In genomic region chr18:22552899-22553460, GRCh38 we compare ENCODE assay signal across 15 cellular contexts.
A peak's percentile ranks its signal among the peaks of the same experiment; 100 is the strongest.
DNase-seq lines count a peak whose midpoint lies in the region; ATAC-seq, FAIRE-seq and TF ChIP-seq lines count a peak whose summit lies in the region.
"Had no signal": no experiment of that assay in that cellular context is flagged by ENCODE, and none has a peak within 500 bp of the region (broad histone marks: within the 10 kb centered on the region; RNA-seq: fewer than 3 reads in every experiment).

No MANE protein-coding gene starts in this region.

- H3K9ac ChIP-seq in K562 (ENCODE audit: insufficient read depth in 1 of 2, low read depth in 2 of 2, low read length in 2 of 2), result no peak overlapping the region
- no peak overlapping the region for H3K9ac ChIP-seq in keratinocyte (ENCODE audit: control insufficient read depth, extremely low read depth, insufficient read depth, low read length)

- intact Hi-C loops in K562 (cut with micrococcal nuclease), result loop anchor here (10.0 kb wide), 1 partner anchor 138 kb away; the partner anchor contains the start of gene CTAGE1
- intact Hi-C loops in aorta (cut with DNase I), result no loop called here

- no peaks in the 10 kb centered on the region for H4K20me1 ChIP-seq in K562 (replicated peaks; ENCODE audit: control insufficient read depth, insufficient read depth, low read length)
- H4K20me1 ChIP-seq in keratinocyte (ENCODE audit: control insufficient read depth, extremely low read depth, insufficient read depth, low read length), result no peaks in the 10 kb centered on the region

- FAIRE-seq in K562 (lab: Jason Lieb, UNC), result peak; percentile 51
- no peak for FAIRE-seq in keratinocyte (lab: Jason Lieb, UNC)

- H3K27ac ChIP-seq in K562 (ENCODE audit: extremely low read depth, low read depth, low read length), result no peak overlapping the region
- H3K27ac ChIP-seq in keratinocyte (ENCODE audit: control insufficient read depth, insufficient read depth, low read length), result peak overlapping the region; percentile 79
- H3K27ac ChIP-seq in aorta (ENCODE audit: low read depth in 1 of 2, low read length in 2 of 2), result no peak overlapping the region
- H3K27ac ChIP-seq in upper lobe of left lung, result no peak overlapping the region

- H2AFZ ChIP-seq in K562 (ENCODE audit: low read depth, low read length) (no peak overlapping the region), keratinocyte (ENCODE audit: control insufficient read depth, low read length) (no peak overlapping the region)

- no peak for TF ChIP-seq CTCF in NB4 (IDR thresholded peaks at IDR 0.05; ENCODE audit: low read depth, low read length)
- TF ChIP-seq CTCF in K562 (IDR thresholded peaks at IDR 0.05 in 2 of 3, conservative IDR thresholded peaks at IDR 0.05 in 1 of 3; ENCODE audit: insufficient read depth in 2 of 3, low read depth in 1 of 3, low read length in 3 of 3), result no peak
- TF ChIP-seq CTCF in keratinocyte (optimal IDR thresholded peaks at IDR 0.05 in 1 of 3, IDR thresholded peaks at IDR 0.05 in 1 of 3, conservative IDR thresholded peaks at IDR 0.05 in 1 of 3; ENCODE audit: extremely low read depth in 1 of 3, insufficient read depth in 2 of 3, low read length in 3 of 3), result no peak
- no peak for TF ChIP-seq CTCF in upper lobe of left lung (IDR thresholded peaks at IDR 0.05)

- H3K9me1 ChIP-seq in K562 (ENCODE audit: control insufficient read depth, insufficient read depth, low read length), result no peaks in the 10 kb centered on the region
- H3K9me1 ChIP-seq in keratinocyte (ENCODE audit: control insufficient read depth, extremely low read depth, insufficient read depth, low read length), result no peaks in the 10 kb centered on the region

- 25% methylated on average over 3 of the region's 3 CpGs for WGBS in K562 (ENCODE audit: insufficient coverage, low coverage, missing lambda C conversion rate)
- WGBS in aorta, 2 donors, result 8 to 18% methylated on average over 3 of the region's 3 CpGs
- WGBS in upper lobe of left lung, 2 donors, result 77 to 81% methylated on average over 3 of the region's 3 CpGs

- dilution Hi-C loops in keratinocyte (cut with MboI; ENCODE audit: extremely low pct_ligation_motif_present, low sequenced_read_pairs), result no loop called here

- H3K4me1 ChIP-seq in K562 (replicated peaks in 1 of 2; ENCODE audit: control insufficient read depth in 2 of 2, insufficient read depth in 2 of 2, low read length in 2 of 2), result peaks cover 3 to 32% of the 10 kb centered on the region in 2 experiments; a peak in 2 of 5 replicates
- peaks cover 31% of the 10 kb centered on the region for H3K4me1 ChIP-seq in keratinocyte (ENCODE audit: control insufficient read depth, extremely low read depth, insufficient read depth, low read length)
- peaks cover 2 to 5% of the 10 kb centered on the region in 2 donors for H3K4me1 ChIP-seq in aorta (ENCODE audit: control insufficient read depth in 1 of 2, insufficient read depth in 2 of 2, low read length in 2 of 2)
- H3K4me1 ChIP-seq in upper lobe of left lung, result peaks cover 0 to 3% (median under 1%) of the 10 kb centered on the region in 4 donors

- in situ Hi-C loops in K562 (cut with MboI), result loop anchor here (25.0 kb wide), 1 partner anchor 641 kb away; no protein-coding TSS in a partner anchor

- H3K79me2 ChIP-seq in K562 (ENCODE audit: control insufficient read depth, insufficient read depth, low read length) (no peaks in the 10 kb centered on the region), keratinocyte (ENCODE audit: control insufficient read depth, insufficient read depth, low read length) (no peaks in the 10 kb centered on the region)

- POLR2A ChIA-PET in K562 (lab: Yijun Ruan, JAX), result no interaction called here

- DNase-seq in AML-193 (lab: John Stamatoyannopoulos, UW) (peak; percentile 70 to 73), NB4 (ENCODE audit: low read depth) (peak; percentile 6), K562 (ENCODE audit: extremely low read depth in 1 of 4, low spot score in 3 of 4) (no peak), keratinocyte (ENCODE audit: low read depth, low spot score) (no peak), aorta (no peak), upper lobe of left lung (no peak)
- DNase-seq: DMS153; HCEC 1CT; KBM-7; MV-4-11; NCI-H1417 treated with DMSO at 0.1 percent for 48 hours; NCI-H1930; NCI-H69; NK-92 treated with Interleukin-12 subunit alpha and Interleukin-12 subunit beta, amount 100 ng/mL, for 24 hours had no signal

- no peak for TF ChIP-seq POLR2A in NB4 (IDR thresholded peaks at IDR 0.05; ENCODE audit: extremely low read depth, insufficient read length)
- no peak for TF ChIP-seq POLR2A in K562 (conservative IDR thresholded peaks at IDR 0.05)
- no peak for TF ChIP-seq POLR2A in upper lobe of left lung (IDR thresholded peaks at IDR 0.05)

- H3K4me2 ChIP-seq in K562 (ENCODE audit: insufficient read depth, low read length) (no peak overlapping the region), keratinocyte (ENCODE audit: control insufficient read depth, extremely low read depth, insufficient read depth, low read depth, low read length) (no peak overlapping the region)

- ATAC-seq in K562 (no peak), GM18498 (IDR thresholded peaks at IDR 0.05; ENCODE audit: unreplicated experiment) (no peak), aorta (ENCODE audit: low FRiP score) (no peak), upper lobe of left lung (ENCODE audit: low FRiP score in 2 of 2) (no peak)

- peaks cover 7 to 9% of the 10 kb centered on the region in 2 experiments; a peak in 3 of 5 replicates for H3K27me3 ChIP-seq in K562 (ENCODE audit: control insufficient read depth in 2 of 2, insufficient read depth in 2 of 2, low read length in 2 of 2)
- no peaks in the 10 kb centered on the region for H3K27me3 ChIP-seq in keratinocyte (ENCODE audit: control insufficient read depth, extremely low read depth, insufficient read depth, low read length)
- H3K27me3 ChIP-seq in aorta (ENCODE audit: control insufficient read depth in 1 of 2, insufficient read depth in 2 of 2, low read length in 1 of 2), result no peaks in the 10 kb centered on the region
- H3K27me3 ChIP-seq in upper lobe of left lung, result no peaks in the 10 kb centered on the region

- TF ChIP-seq EP300 in K562 (IDR thresholded peaks at IDR 0.05; ENCODE audit: low read length) (no peak), upper lobe of left lung (IDR thresholded peaks at IDR 0.05) (no peak)

- no peak for TF ChIP-seq RAD21 in K562 (CRISPR knock-in tag; conservative IDR thresholded peaks at IDR 0.05 in 1 of 2, IDR thresholded peaks at IDR 0.05 in 1 of 2)

- BruUV-seq in K562 (replicated peaks; lab: Mats Ljungman, UMichigan), result no TSS peak

- no peak overlapping the region for H3K4me3 ChIP-seq in NB4 (ENCODE audit: low read depth, low read length)
- no peak overlapping the region for H3K4me3 ChIP-seq in K562
- no peak overlapping the region for H3K4me3 ChIP-seq in keratinocyte (ENCODE audit: control insufficient read depth in 2 of 3, extremely low read depth in 1 of 3, insufficient read depth in 2 of 3, low read depth in 1 of 3, low read length in 3 of 3)
- H3K4me3 ChIP-seq in aorta (ENCODE audit: low read length in 2 of 2), result no peak overlapping the region
- no peak overlapping the region for H3K4me3 ChIP-seq in upper lobe of left lung

- H3K9me3 ChIP-seq in K562 (replicated peaks; ENCODE audit: control insufficient read depth, insufficient read depth, low read depth, low read length) (no peaks in the 10 kb centered on the region), keratinocyte (ENCODE audit: control insufficient read depth, low read depth, low read length) (no peaks in the 10 kb centered on the region), aorta (ENCODE audit: control insufficient read depth, low read length) (no peaks in the 10 kb centered on the region), upper lobe of left lung (no peaks in the 10 kb centered on the region)

- CTCF ChIA-PET in K562 (lab: Yijun Ruan, JAX; ENCODE audit: low intra/inter-chr PET ratio), result no interaction called here

- H3K36me3 ChIP-seq in K562 (ENCODE audit: control insufficient read depth, insufficient read depth, low read length), result no peaks in the 10 kb centered on the region
- H3K36me3 ChIP-seq in keratinocyte (ENCODE audit: control insufficient read depth in 2 of 2, extremely low read depth in 1 of 2, insufficient read depth in 2 of 2, low read length in 2 of 2), result no peaks in the 10 kb centered on the region
- H3K36me3 ChIP-seq in aorta (ENCODE audit: control insufficient read depth in 1 of 2, insufficient read depth in 2 of 2, low read length in 1 of 2), result no peaks in the 10 kb centered on the region
- no peaks in the 10 kb centered on the region for H3K36me3 ChIP-seq in upper lobe of left lung

TF ChIP-seq in K562, 482 proteins besides CTCF, POLR2A, EP300 and RAD21:
- TF ChIP-seq ZNF282 (CRISPR knock-in tag; IDR thresholded peaks at IDR 0.05) (no peak), SIX5 (IDR thresholded peaks at IDR 0.05; ENCODE audit: borderline replicate concordance in 1 of 2, insufficient read depth in 1 of 2, low read depth in 1 of 2, low read length in 2 of 2) (no peak), NFXL1 (CRISPR knock-in tag; IDR thresholded peaks at IDR 0.05) (no peak), ZNF212 (CRISPR knock-in tag; IDR thresholded peaks at IDR 0.05) (no peak), ZNF717 (CRISPR knock-in tag; IDR thresholded peaks at IDR 0.05) (no peak), ZNF707 (CRISPR knock-in tag; conservative IDR thresholded peaks at IDR 0.05) (no peak), NR2C1 (IDR thresholded peaks at IDR 0.05) (no peak), NR2C1 (tag; IDR thresholded peaks at IDR 0.05) (no peak), TRIM24 (IDR thresholded peaks at IDR 0.05) (no peak), ZNF696 (CRISPR knock-in tag; conservative IDR thresholded peaks at IDR 0.05) (no peak), CBX8 (IDR thresholded peaks at IDR 0.05; ENCODE audit: borderline replicate concordance, extremely low read depth, low read depth, low read length, poor library complexity, severe bottlenecking) (no peak), TCFL5 (CRISPR knock-in tag; conservative IDR thresholded peaks at IDR 0.05) (no peak), E2F3 (CRISPR knock-in tag; IDR thresholded peaks at IDR 0.05) (no peak), MTA3 (IDR thresholded peaks at IDR 0.05; ENCODE audit: borderline replicate concordance) (no peak), SMARCC2 (IDR thresholded peaks at IDR 0.05; ENCODE audit: low read depth) (no peak), RFX7 (CRISPR knock-in tag; IDR thresholded peaks at IDR 0.05) (no peak)

Comparison
In these comparisons a context has a peak if more than half of its experiments do, and no peak if none do; other contexts are left out.
1. DNase-seq: peak in AML-193 (2 of 2) and NB4 (single experiment); none in K562 (0 of 4), keratinocyte (single experiment), aorta (0 of 2) and upper lobe of left lung (0 of 2).